Comparison of ENCODE assay signal across 19 cellular contexts in the genomic region with DNA sequence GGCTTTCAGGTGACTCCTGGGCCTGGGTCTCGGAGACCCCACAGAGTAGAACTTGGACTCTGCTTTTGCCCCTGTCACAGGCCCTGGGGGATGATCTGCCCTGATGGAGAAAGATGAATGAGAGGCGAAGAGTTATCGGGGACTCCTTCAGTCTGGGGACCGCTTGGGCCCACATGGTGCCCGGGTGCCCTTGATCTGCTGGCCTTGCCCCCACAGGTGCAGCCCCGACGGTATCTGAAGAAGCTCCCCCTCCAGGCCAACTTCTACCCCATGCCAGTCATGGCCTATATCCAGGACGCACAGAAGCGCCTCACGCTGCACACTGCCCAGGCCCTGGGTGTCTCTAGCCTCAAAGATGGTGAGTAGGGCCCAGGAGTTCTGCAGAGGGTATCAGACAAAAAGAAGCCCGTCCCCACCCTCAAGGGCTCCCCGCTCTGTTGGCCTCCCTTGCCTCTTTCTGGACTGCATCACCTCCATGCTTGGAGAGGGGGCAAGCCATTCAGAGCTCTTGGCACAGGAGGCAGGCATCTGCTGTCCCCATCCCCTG. TPM values are rescaled to one million over a fixed set of nuclear protein-coding genes. Genes with fewer than 3 reads are reported as not detected.
"Had no signal": no experiment of that assay in that cellular context is flagged by ENCODE, and none has a peak within 500 bp of the region (broad histone marks: within the 10 kb centered on the region; RNA-seq: fewer than 3 reads in every experiment).

No MANE protein-coding gene starts in this region.

- H3K4me3 ChIP-seq: prostate gland, tibial artery, uterus had no signal

- H3K36me3 ChIP-seq: uterus had no signal

- H3K27me3 ChIP-seq: tibial artery, uterus had no signal

- H3K9me3 ChIP-seq: prostate gland, tibial artery, uterus had no signal

- H3K27ac ChIP-seq: prostate gland, tibial artery, uterus, VCaP had no signal

- ATAC-seq: activated CD4-positive, CD25-positive, alpha-beta regulatory T cell treated with anti-CD3 and anti-CD28 coated beads, Interleukin-2, amount 50 U/mL, for 24 hours; esophagus mucosa; T-helper 17 cell had no signal

- H3K4me1 ChIP-seq: prostate gland, tibial artery, uterus had no signal

- DNase-seq: activated CD4-positive, alpha-beta memory T cell treated with anti-CD3 and anti-CD28 coated beads, Interleukin-2, amount 10 ng/mL, durations not matched to agents 7 days and 5 days; activated CD4-positive, alpha-beta T cell treated with anti-CD3 and anti-CD28 coated beads, Interleukin-2, amount 10 ng/mL, durations not matched to agents 24 days and 14 days; activated gamma-delta T cell; aorta; caudate nucleus; dermis blood vessel endothelial cell; effector CD8-positive, alpha-beta T cell; foreskin melanocyte; hypothalamus; naive thymus-derived CD4-positive, alpha-beta T cell; stimulated activated CD4-positive, alpha-beta T cell treated with anti-CD3 and anti-CD28 coated beads, Interleukin-4, amount 100 ng/mL, for 24 hours; SW 1271; T-helper 17 cell; tibial artery; uterus had no signal

RNA-seq across cellular contexts. Expression of a gene that starts 29.2 kb away (rescaled TPM):
- polyA plus RNA-seq: naive thymus-derived CD4-positive, alpha-beta T cell had no signal
